ENCODE assay signal across 10 cellular contexts in the genomic region with DNA sequence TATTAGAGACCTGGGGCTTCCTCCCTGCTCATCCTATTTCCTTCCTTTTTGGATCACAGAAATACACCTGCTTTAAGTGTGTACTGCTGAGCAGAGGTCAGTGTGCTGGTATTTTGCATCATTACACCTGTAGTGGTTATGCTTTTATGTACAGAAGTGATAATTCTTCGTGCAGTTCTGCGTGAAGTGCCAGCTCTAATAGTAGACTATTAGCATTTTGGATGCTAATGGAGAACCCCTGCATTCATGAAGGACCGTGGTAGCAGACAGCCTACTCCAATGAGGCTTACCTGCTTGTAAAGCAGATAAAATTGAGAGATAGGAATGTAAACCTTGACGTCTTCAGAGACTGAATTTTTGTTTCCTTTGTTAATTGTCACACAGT.
A peak's percentile ranks its signal among the peaks of the same experiment; 100 is the strongest.
DNase-seq lines count a peak whose midpoint lies in the region; ATAC-seq and TF ChIP-seq lines count a peak whose summit lies in the region.
"Had no signal": no experiment of that assay in that cellular context is flagged by ENCODE, and none has a peak within 500 bp of the region (broad histone marks: within the 10 kb centered on the region; RNA-seq: fewer than 3 reads in every experiment).

No MANE protein-coding gene starts in this region.

- H3K4me1 ChIP-seq in thoracic aorta (ENCODE audit: control insufficient read depth in 1 of 2, low read depth in 2 of 2) = peaks cover 0 to 20% of the 10 kb centered on the region in 2 donors

- TF ChIP-seq CTCF in dorsolateral prefrontal cortex (IDR thresholded peaks at IDR 0.05 in 54 of 56, conservative IDR thresholded peaks at IDR 0.05 in 2 of 56; ENCODE audit: low read depth in 1 of 56, partially characterized antibody in 56 of 56) = no peak
- no peak for TF ChIP-seq CTCF in thoracic aorta (IDR thresholded peaks at IDR 0.05)

- H3K4me3 ChIP-seq in dorsolateral prefrontal cortex = peak overlapping the region; percentile 11 to 67 (median 54)
- H3K4me3 ChIP-seq in thoracic aorta = peak overlapping the region; percentile 38

- DNase-seq in NCI-H146 (lab: John Stamatoyannopoulos, UW) (peak; percentile 26), NCI-H146 treated with DMSO at 0.1 percent for 48 hours (lab: John Stamatoyannopoulos, UW; ENCODE audit: unreplicated experiment) (no peak), dorsolateral prefrontal cortex (no peak), thoracic aorta (ENCODE audit: low spot score) (no peak), NCI-H1105 treated with DMSO at 0.1 percent for 48 hours (lab: John Stamatoyannopoulos, UW) (no peak), NCI-H128 (lab: John Stamatoyannopoulos, UW; ENCODE audit: unreplicated experiment) (no peak), NCI-H446 (lab: John Stamatoyannopoulos, UW) (no peak)
- DNase-seq: 8988T, NCI-H524 had no signal

- H3K27ac ChIP-seq in dorsolateral prefrontal cortex = peak overlapping the region in 42 of 59 donors; percentile 1 to 86 (median 68)
- no peak overlapping the region for H3K27ac ChIP-seq in thoracic aorta

- no peaks in the 10 kb centered on the region for H3K9me3 ChIP-seq in thoracic aorta

- no peaks in the 10 kb centered on the region for H3K36me3 ChIP-seq in thoracic aorta

- no peaks in the 10 kb centered on the region for H3K27me3 ChIP-seq in dorsolateral prefrontal cortex
- H3K27me3 ChIP-seq in thoracic aorta (replicated peaks; ENCODE audit: insufficient read depth) = no peaks in the 10 kb centered on the region

- ATAC-seq in HG03175 (IDR thresholded peaks at IDR 0.05; ENCODE audit: unreplicated experiment) = peak; percentile 7
- no peak for ATAC-seq in thoracic aorta (ENCODE audit: insufficient number of reproducible peaks, low FRiP score, low read depth)

- intact Hi-C loops in dorsolateral prefrontal cortex (cut with DNase I) = no loop called here

Comparison
In these comparisons a context has a peak if more than half of its experiments do, and no peak if none do; other contexts are left out.
1. H3K27ac ChIP-seq: peak in dorsolateral prefrontal cortex (42 of 59); none in thoracic aorta (0 of 2).